Comparison of ENCODE assay signal across 16 cellular contexts in the genomic region with DNA sequence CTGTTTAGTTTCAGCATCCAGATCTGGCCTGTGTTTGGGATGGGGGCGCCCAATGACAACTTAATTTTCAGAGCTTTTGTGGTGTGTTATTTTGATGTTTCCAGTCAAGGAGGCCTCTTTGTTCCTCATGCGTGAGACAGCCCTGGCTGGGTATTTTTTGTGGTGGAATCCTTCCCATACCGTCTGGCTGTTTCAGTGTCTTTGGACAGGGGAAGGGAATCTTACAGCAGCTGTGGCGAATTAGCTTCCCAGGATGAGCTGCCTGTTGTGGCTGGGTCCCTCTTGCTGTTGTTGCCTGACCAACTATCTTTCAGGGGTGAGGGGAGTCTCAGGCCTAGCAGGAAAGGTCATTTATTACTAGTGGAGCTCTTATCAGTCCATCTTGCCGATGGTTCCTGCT.
"Had no signal": no experiment of that assay in that cellular context is flagged by ENCODE, and none has a peak within 500 bp of the region (broad histone marks: within the 10 kb centered on the region; RNA-seq: fewer than 3 reads in every experiment).

No MANE protein-coding gene starts in this region.

- H3K36me3 ChIP-seq: colonic mucosa, gastrocnemius medialis, heart right ventricle, ovary, suprapubic skin, thyroid gland had no signal

- DNase-seq: colonic mucosa; dermis blood vessel endothelial cell; gastrocnemius medialis; heart right ventricle; hypothalamus; kidney glomerular epithelial cell; natural killer cell; nucleus accumbens; ovary; right cardiac atrium; stimulated activated CD4-positive, alpha-beta T cell treated with anti-CD3 and anti-CD28 coated beads, Interleukin-4, amount 100 ng/mL, for 1 hour; stimulated activated CD8-positive, alpha-beta memory T cell treated with anti-CD3 and anti-CD28 coated beads, Interleukin-4, amount 100 ng/mL, for 48 hours; stimulated activated naive CD8-positive, alpha-beta T cell treated with anti-CD3 and anti-CD28 coated beads, Interleukin-15, Interleukin-2, amounts not matched to agents 100 U/mL and 50 U/mL, for 24 hours; thyroid gland had no signal

- H3K4me3 ChIP-seq: colonic mucosa, gastrocnemius medialis, heart right ventricle, ovary, suprapubic skin, thyroid gland had no signal

- ATAC-seq: gastrocnemius medialis; heart right ventricle; natural killer cell; right cardiac atrium; stimulated activated effector memory CD8-positive, alpha-beta T cell treated with anti-CD3 and anti-CD28 coated beads, Interleukin-12 subunit alpha, Interleukin-12 subunit beta, amount 100 ng/mL, for 72 hours; stimulated activated naive CD8-positive, alpha-beta T cell treated with anti-CD3 and anti-CD28 coated beads, Interleukin-15, Interleukin-2, amounts not matched to agents 100 U/mL and 50 U/mL, for 24 hours had no signal

- H3K9me3 ChIP-seq: colonic mucosa, gastrocnemius medialis, heart right ventricle, ovary, suprapubic skin, thyroid gland had no signal

- H3K27ac ChIP-seq: colonic mucosa, gastrocnemius medialis, heart right ventricle, ovary, suprapubic skin, thyroid gland had no signal

- H3K4me1 ChIP-seq: colonic mucosa, gastrocnemius medialis, heart right ventricle, suprapubic skin, thyroid gland had no signal

- H3K27me3 ChIP-seq: colonic mucosa, gastrocnemius medialis, heart right ventricle, ovary, suprapubic skin, thyroid gland had no signal
